Comparison of ENCODE assay signal across 12 cellular contexts in genomic region chr3:112811917-112812660, GRCh38. TPM values are rescaled to one million over a fixed set of nuclear protein-coding genes. Genes with fewer than 3 reads are reported as not detected.
DNase-seq lines count a peak whose midpoint lies in the region; ATAC-seq and TF ChIP-seq lines count a peak whose summit lies in the region.
"Had no signal": no experiment of that assay in that cellular context is flagged by ENCODE, and none has a peak within 500 bp of the region (broad histone marks: within the 10 kb centered on the region; RNA-seq: fewer than 3 reads in every experiment).

No MANE protein-coding gene starts in this region.

- H3K27me3 ChIP-seq in adipocyte (replicated peaks; ENCODE audit: control insufficient read depth, insufficient read depth, low read length): no peaks in the 10 kb centered on the region
- no peaks in the 10 kb centered on the region for H3K27me3 ChIP-seq in H7 (ENCODE audit: control insufficient read depth, insufficient read depth, low read length)
- H3K27me3 ChIP-seq: MG63 had no signal

- H3K27ac Mint-ChIP-seq in HFFc6: peak overlapping the region; percentile 39
- H3K27ac Mint-ChIP-seq in stimulated activated memory B cell treated with anti-CD40 and anti-IgM and Interleukin-4, amounts not matched to agents 10 μg/mL and 1 μg/mL and 100 μg/mL, for 72 hours: peak overlapping the region; percentile 84
- H3K27ac Mint-ChIP-seq: activated T-cell treated with anti-CD3 and anti-CD28 coated beads, Interleukin-2, amount 50 U/mL, for 24 hours had no signal

- H3K27me3 Mint-ChIP-seq in HFFc6 (ENCODE audit: insufficient read depth): no peaks in the 10 kb centered on the region
- no peaks in the 10 kb centered on the region for H3K27me3 Mint-ChIP-seq in stimulated activated memory B cell treated with anti-CD40 and anti-IgM and Interleukin-4, amounts not matched to agents 10 μg/mL and 1 μg/mL and 100 μg/mL, for 72 hours
- H3K27me3 Mint-ChIP-seq: activated T-cell treated with anti-CD3 and anti-CD28 coated beads, Interleukin-2, amount 50 U/mL, for 24 hours; CD8-positive, alpha-beta memory T cell had no signal

- H3K9me3 Mint-ChIP-seq in HFFc6: no peaks in the 10 kb centered on the region
- H3K9me3 Mint-ChIP-seq in stimulated activated memory B cell treated with anti-CD40 and anti-IgM and Interleukin-4, amounts not matched to agents 10 μg/mL and 1 μg/mL and 100 μg/mL, for 72 hours: peaks cover 6% of the 10 kb centered on the region
- H3K9me3 Mint-ChIP-seq: activated T-cell treated with anti-CD3 and anti-CD28 coated beads, Interleukin-2, amount 50 U/mL, for 24 hours; CD8-positive, alpha-beta memory T cell had no signal

- H3K4me1 Mint-ChIP-seq in HFFc6 (ENCODE audit: low read depth): peaks cover 56% of the 10 kb centered on the region
- peaks cover 33% of the 10 kb centered on the region for H3K4me1 Mint-ChIP-seq in stimulated activated memory B cell treated with anti-CD40 and anti-IgM and Interleukin-4, amounts not matched to agents 10 μg/mL and 1 μg/mL and 100 μg/mL, for 72 hours

- no peak for DNase-seq in HFFc6
- no peak for DNase-seq in adipocyte (ENCODE audit: low read depth)
- DNase-seq in medulla oblongata (ENCODE audit: extremely low spot score): peak; percentile 49
- DNase-seq in H7: no peak
- DNase-seq in NK-92 (lab: John Stamatoyannopoulos, UW; ENCODE audit: unreplicated experiment): no peak
- no peak for DNase-seq in NCI-H526 treated with DMSO at 0.1 percent for 48 hours (lab: John Stamatoyannopoulos, UW)
- DNase-seq: activated T-cell treated with anti-CD3 and anti-CD28 coated beads, Interleukin-2, amount 50 U/mL, for 24 hours; CD8-positive, alpha-beta memory T cell had no signal

- no peaks in the 10 kb centered on the region for H3K36me3 ChIP-seq in adipocyte (ENCODE audit: control insufficient read depth, insufficient read depth, low read length, severe bottlenecking)
- H3K36me3 ChIP-seq in H7 (replicated peaks; ENCODE audit: control insufficient read depth, insufficient read depth, low read length): no peaks in the 10 kb centered on the region
- H3K36me3 ChIP-seq: MG63 had no signal

- no peak for TF ChIP-seq CTCF in HFFc6 (IDR thresholded peaks at IDR 0.05)

- H3K4me3 ChIP-seq in adipocyte (ENCODE audit: low read length) (peak overlapping the region; percentile 49), H7 (ENCODE audit: insufficient read depth, low read depth, low read length) (no peak overlapping the region)
- H3K4me3 ChIP-seq: MG63 had no signal

- H3K36me3 Mint-ChIP-seq in HFFc6 (ENCODE audit: low read depth): no peaks in the 10 kb centered on the region
- no peaks in the 10 kb centered on the region for H3K36me3 Mint-ChIP-seq in stimulated activated memory B cell treated with anti-CD40 and anti-IgM and Interleukin-4, amounts not matched to agents 10 μg/mL and 1 μg/mL and 100 μg/mL, for 72 hours

- peak overlapping the region; percentile 81 for H3K9ac ChIP-seq in adipocyte (ENCODE audit: low read length)

- H3K4me3 Mint-ChIP-seq in HFFc6: no peak overlapping the region
- no peak overlapping the region for H3K4me3 Mint-ChIP-seq in stimulated activated memory B cell treated with anti-CD40 and anti-IgM and Interleukin-4, amounts not matched to agents 10 μg/mL and 1 μg/mL and 100 μg/mL, for 72 hours
- H3K4me3 Mint-ChIP-seq: activated T-cell treated with anti-CD3 and anti-CD28 coated beads, Interleukin-2, amount 50 U/mL, for 24 hours; CD8-positive, alpha-beta memory T cell had no signal

- peaks cover 43% of the 10 kb centered on the region for H3K4me1 ChIP-seq in adipocyte (ENCODE audit: control insufficient read depth, insufficient read depth, low read length)

- no peak for ATAC-seq in stimulated activated memory B cell treated with anti-CD40 and anti-IgM and Interleukin-4, amounts not matched to agents 10 μg/mL and 1 μg/mL and 100 μg/mL, for 72 hours
- no peak for ATAC-seq in GM18867 (IDR thresholded peaks at IDR 0.05; ENCODE audit: unreplicated experiment)

- H3K9me3 ChIP-seq in adipocyte (ENCODE audit: control insufficient read depth, low read length): no peaks in the 10 kb centered on the region
- H3K9me3 ChIP-seq: MG63 had no signal

RNA-seq across cellular contexts. Expression of gene CD200R1L, which starts 34.6 kb away (rescaled TPM):
- total RNA-seq in HFFc6 (2021; fragmentation: NEBNext Ultra II Directional; extraction: Animal tissue kit (Norgen Biotek cat#: 25700)): not detected
- not detected in 2 replicates for total RNA-seq in H7 (2014; rRNA removed; shearing (Covaris generic))
- total RNA-seq: CD8-positive, alpha-beta memory T cell; myocyte had no signal
